In genomic region chr10:74585231-74586087, GRCh38 we compare ENCODE assay signal across 8 cellular contexts.
DNase-seq lines count a peak whose midpoint lies in the region; TF ChIP-seq lines count a peak whose summit lies in the region.

No MANE protein-coding gene starts in this region.

- H3K9me3 ChIP-seq in skeletal muscle satellite cell (replicated peaks; ENCODE audit: low read length) = no peaks in the 10 kb centered on the region

- no peak overlapping the region; the same call in 1 of the 2 replicates for H3K4me3 Mint-ChIP-seq in HFFc6

- H3K4me3 ChIP-seq in skeletal muscle satellite cell (ENCODE audit: low read length) = no peak overlapping the region
- no peak overlapping the region for H3K4me3 ChIP-seq in H7 (ENCODE audit: insufficient read depth, low read depth, low read length)

- H3K36me3 ChIP-seq in skeletal muscle satellite cell (ENCODE audit: insufficient read depth, low read length) (no peaks in the 10 kb centered on the region), H7 (replicated peaks; ENCODE audit: control insufficient read depth, insufficient read depth, low read length) (no peaks in the 10 kb centered on the region)

- no peaks in the 10 kb centered on the region for H3K9me3 Mint-ChIP-seq in HFFc6

- 0 out of 2 replicates have a peak, but pooled peaks cover 3% of the 10 kb centered on the region for H3K36me3 Mint-ChIP-seq in HFFc6 (ENCODE audit: low read depth)

- in situ Hi-C loops in GM13977 (cut with MboI; ENCODE audit: low pct_unique_long_range_greater_than_20kb, low sequenced_read_pairs, unreplicated experiment) = no loop called here

- no peaks in the 10 kb centered on the region for H3K27me3 Mint-ChIP-seq in HFFc6 (ENCODE audit: insufficient read depth)

- peak overlapping the region; percentile 18; the same call in 1 of the 2 replicates for H3K27ac Mint-ChIP-seq in HFFc6

- H3K4me2 ChIP-seq in skeletal muscle satellite cell (ENCODE audit: low read length) = peak overlapping the region; percentile 32

- H3K4me1 ChIP-seq in skeletal muscle satellite cell (ENCODE audit: control insufficient read depth, insufficient read depth, low read length) = peaks cover 24% of the 10 kb centered on the region

- DNase-seq in GM13977 (ENCODE audit: low spot score) (peak; percentile 23), HFFc6 (no peak), NCI-H1694 (lab: John Stamatoyannopoulos, UW) (peak; percentile 54), activated T-cell treated with anti-CD3 and anti-CD28 coated beads for 24 hours (ENCODE audit: low read depth) (peak; percentile 32), fibroblast of peridontal ligament (ENCODE audit: extremely low read depth) (peak; percentile 59), GM19238 (ENCODE audit: insufficient read length, low spot score) (no peak), H7 (no peak)

- H3K27me3 ChIP-seq in skeletal muscle satellite cell (ENCODE audit: control insufficient read depth, insufficient read depth, low read length) (no peaks in the 10 kb centered on the region), H7 (ENCODE audit: control insufficient read depth, insufficient read depth, low read length) (no peaks in the 10 kb centered on the region)

- peak overlapping the region; percentile 14 for H3K9ac ChIP-seq in skeletal muscle satellite cell (ENCODE audit: low read depth, low read length)

- H3K4me1 Mint-ChIP-seq in HFFc6 (ENCODE audit: low read depth) = peaks cover 36% of the 10 kb centered on the region

- TF ChIP-seq CTCF in GM13977 (IDR thresholded peaks at IDR 0.05; ENCODE audit: extremely low read depth, insufficient read depth, missing control alignments) (no peak), HFFc6 (IDR thresholded peaks at IDR 0.05) (no peak)

Comparison
In these comparisons a context has a peak if more than half of its experiments do, and no peak if none do; other contexts are left out.
1. DNase-seq: peak in GM13977 (single experiment), NCI-H1694 (single experiment), activated T-cell treated with anti-CD3 and anti-CD28 coated beads for 24 hours (single experiment) and fibroblast of peridontal ligament (single experiment); none in HFFc6 (single experiment), GM19238 (single experiment) and H7 (single experiment).